ENCODE assay signal across 26 cellular contexts in the genomic region with DNA sequence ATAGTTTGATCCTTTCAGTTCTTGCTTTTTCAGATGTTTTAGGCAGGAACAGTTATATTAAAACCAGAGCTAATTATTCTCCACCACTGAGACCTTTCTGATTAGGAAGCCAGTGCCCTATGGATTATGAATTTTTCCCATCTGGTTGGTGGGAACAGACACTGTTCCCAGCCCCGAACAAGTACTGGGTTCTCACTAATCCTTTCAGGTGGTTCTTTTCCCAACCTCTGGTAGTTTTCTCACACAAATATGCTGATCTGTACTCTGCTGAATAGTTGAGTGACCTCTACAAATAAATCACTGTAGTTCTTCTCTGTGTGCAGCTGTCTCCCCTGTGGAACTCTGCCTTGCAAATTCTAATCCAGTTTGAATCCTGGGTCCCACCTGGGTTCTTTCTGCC.
A peak's percentile ranks its signal among the peaks of the same experiment; 100 is the strongest.
DNase-seq lines count a peak whose midpoint lies in the region; ATAC-seq, FAIRE-seq and TF ChIP-seq lines count a peak whose summit lies in the region.
"Had no signal": no experiment of that assay in that cellular context is flagged by ENCODE, and none has a peak within 500 bp of the region (broad histone marks: within the 10 kb centered on the region; RNA-seq: fewer than 3 reads in every experiment).

No MANE protein-coding gene starts in this region.

- no peaks in the 10 kb centered on the region for H3K36me3 ChIP-seq in pancreas
- H3K36me3 ChIP-seq in osteoblast (ENCODE audit: insufficient read depth, low read length), result no peaks in the 10 kb centered on the region
- H3K36me3 ChIP-seq: neural progenitor cell had no signal

- H3K9me3 ChIP-seq in pancreas (no peaks in the 10 kb centered on the region), osteoblast (ENCODE audit: low read depth, low read length) (no peaks in the 10 kb centered on the region)
- H3K9me3 ChIP-seq: spleen had no signal

- H3K27ac Mint-ChIP-seq in activated CD8-positive, alpha-beta T cell treated with anti-CD3 and anti-CD28 coated beads for 36 hours, result peak overlapping the region; percentile 75
- H3K27ac Mint-ChIP-seq in activated CD8-positive, alpha-beta T cell treated with anti-CD3 and anti-CD28 coated beads, Interleukin-2, amount 10 ng/mL, durations not matched to agents 7 days and 5 days, result no peak overlapping the region
- H3K27ac Mint-ChIP-seq in dendritic cell treated with granulocyte-macrophage colony-stimulating factor and Interleukin-4, amounts not matched to agents 40 ng/mL and 50 ng/mL, for 4 days, result peak overlapping the region; percentile 43
- H3K27ac Mint-ChIP-seq: activated naive CD4-positive, alpha-beta T cell treated with anti-CD3 and anti-CD28 coated beads, Interleukin-2, amount 10 ng/mL, durations not matched to agents 7 days and 5 days; neural progenitor cell had no signal

- no peak overlapping the region for H3K4me3 Mint-ChIP-seq in activated CD8-positive, alpha-beta T cell treated with anti-CD3 and anti-CD28 coated beads for 36 hours
- H3K4me3 Mint-ChIP-seq in activated CD8-positive, alpha-beta T cell treated with anti-CD3 and anti-CD28 coated beads, Interleukin-2, amount 10 ng/mL, durations not matched to agents 7 days and 5 days, result no peak overlapping the region
- no peak overlapping the region for H3K4me3 Mint-ChIP-seq in dendritic cell treated with granulocyte-macrophage colony-stimulating factor and Interleukin-4, amounts not matched to agents 40 ng/mL and 50 ng/mL, for 4 days
- H3K4me3 Mint-ChIP-seq: activated CD4-positive, alpha-beta T cell treated with anti-CD3 and anti-CD28 coated beads for 36 hours; activated naive CD4-positive, alpha-beta T cell treated with anti-CD3 and anti-CD28 coated beads, Interleukin-2, amount 10 ng/mL, durations not matched to agents 7 days and 5 days; neural progenitor cell had no signal

- H3K27me3 ChIP-seq in pancreas, result no peaks in the 10 kb centered on the region
- H3K27me3 ChIP-seq in osteoblast (ENCODE audit: insufficient read depth, low read length), result no peaks in the 10 kb centered on the region
- H3K27me3 ChIP-seq: neural progenitor cell, spleen had no signal

- intact Hi-C loops in activated CD8-positive, alpha-beta T cell treated with anti-CD3 and anti-CD28 coated beads for 36 hours (cut with micrococcal nuclease), result no loop called here
- intact Hi-C loops in dendritic cell treated with granulocyte-macrophage colony-stimulating factor and Interleukin-4, amounts not matched to agents 40 ng/mL and 50 ng/mL, for 4 days (cut with micrococcal nuclease), result no loop called here
- intact Hi-C loops in pancreas (cut with DNase I), result no loop called here

- no peak overlapping the region for H3K4me2 ChIP-seq in osteoblast (ENCODE audit: insufficient read depth, low read length)
- H3K4me2 ChIP-seq: neural progenitor cell had no signal

- CTCF ChIA-PET in activated CD8-positive, alpha-beta T cell treated with anti-CD3 and anti-CD28 coated beads for 36 hours (lab: Charles Lee), result no interaction called here
- CTCF ChIA-PET in activated CD8-positive, alpha-beta T cell treated with anti-CD3 and anti-CD28 coated beads, Interleukin-2, amount 10 ng/mL, durations not matched to agents 7 days and 5 days (lab: Charles Lee), result no interaction called here

- H3K4me3 ChIP-seq in pancreas (no peak overlapping the region), osteoblast (ENCODE audit: insufficient read depth, low read length) (no peak overlapping the region)
- H3K4me3 ChIP-seq: coronary artery, neural progenitor cell, spleen had no signal

- H3K9me3 Mint-ChIP-seq in activated CD8-positive, alpha-beta T cell treated with anti-CD3 and anti-CD28 coated beads for 36 hours, result no peaks in the 10 kb centered on the region
- no peaks in the 10 kb centered on the region for H3K9me3 Mint-ChIP-seq in activated CD8-positive, alpha-beta T cell treated with anti-CD3 and anti-CD28 coated beads, Interleukin-2, amount 10 ng/mL, durations not matched to agents 7 days and 5 days (ENCODE audit: insufficient read depth)
- no peaks in the 10 kb centered on the region for H3K9me3 Mint-ChIP-seq in dendritic cell treated with granulocyte-macrophage colony-stimulating factor and Interleukin-4, amounts not matched to agents 40 ng/mL and 50 ng/mL, for 4 days
- H3K9me3 Mint-ChIP-seq: activated naive CD4-positive, alpha-beta T cell treated with anti-CD3 and anti-CD28 coated beads, Interleukin-2, amount 10 ng/mL, durations not matched to agents 7 days and 5 days; neural progenitor cell had no signal

- no peak for FAIRE-seq in pancreas (lab: Jason Lieb, UNC)
- no peak for FAIRE-seq in RCC 7860 (lab: Jason Lieb, UNC)
- FAIRE-seq: HepG2, kidney, TTC549, urothelium cell line had no signal

- ATAC-seq in activated CD8-positive, alpha-beta T cell treated with anti-CD3 and anti-CD28 coated beads for 36 hours, result no peak
- ATAC-seq in activated CD8-positive, alpha-beta T cell treated with anti-CD3 and anti-CD28 coated beads, Interleukin-2, amount 10 ng/mL, durations not matched to agents 7 days and 5 days, result no peak
- peak; percentile 57 to 80 (median 68) for ATAC-seq in pancreas
- ATAC-seq: activated CD4-positive, alpha-beta T cell treated with anti-CD3 and anti-CD28 coated beads for 36 hours; HepG2 had no signal

- peaks cover 22% of the 10 kb centered on the region for H3K36me3 Mint-ChIP-seq in activated CD8-positive, alpha-beta T cell treated with anti-CD3 and anti-CD28 coated beads for 36 hours (ENCODE audit: low read depth)
- peaks cover 38% of the 10 kb centered on the region for H3K36me3 Mint-ChIP-seq in activated CD8-positive, alpha-beta T cell treated with anti-CD3 and anti-CD28 coated beads, Interleukin-2, amount 10 ng/mL, durations not matched to agents 7 days and 5 days (ENCODE audit: low read depth)
- peaks cover 16% of the 10 kb centered on the region for H3K36me3 Mint-ChIP-seq in dendritic cell treated with granulocyte-macrophage colony-stimulating factor and Interleukin-4, amounts not matched to agents 40 ng/mL and 50 ng/mL, for 4 days (ENCODE audit: low read depth)

- POLR2A ChIA-PET in activated CD8-positive, alpha-beta T cell treated with anti-CD3 and anti-CD28 coated beads for 36 hours (lab: Charles Lee), result interaction anchor here (0.6 to 1.5 kb wide), 2 partner anchors 28 to 92 kb away, joined by 3 to 4 read pairs; no protein-coding TSS in a partner anchor
- POLR2A ChIA-PET in activated CD8-positive, alpha-beta T cell treated with anti-CD3 and anti-CD28 coated beads, Interleukin-2, amount 10 ng/mL, durations not matched to agents 7 days and 5 days (lab: Charles Lee), result no interaction called here

- H3K27ac ChIP-seq in pancreas, result peak overlapping the region in 1 of 4 donors; percentile 24
- no peak overlapping the region for H3K27ac ChIP-seq in osteoblast (ENCODE audit: low read depth, low read length)
- H3K27ac ChIP-seq: coronary artery, neural progenitor cell had no signal

- peaks cover 9 to 49% (median 41%) of the 10 kb centered on the region in 3 donors for H3K4me1 ChIP-seq in pancreas
- H3K4me1 ChIP-seq in osteoblast (ENCODE audit: insufficient read depth, low read length), result peaks cover 24% of the 10 kb centered on the region

- peaks cover 68% of the 10 kb centered on the region for H4K20me1 ChIP-seq in osteoblast (ENCODE audit: insufficient read depth, low read length)

- WGBS in pancreas, 2 donors, result 28 to 30% methylated on average over 1 of the region's 1 CpG

- DNase-seq in activated CD8-positive, alpha-beta T cell treated with anti-CD3 and anti-CD28 coated beads for 36 hours, result no peak
- DNase-seq in activated CD8-positive, alpha-beta T cell treated with anti-CD3 and anti-CD28 coated beads, Interleukin-2, amount 10 ng/mL, durations not matched to agents 7 days and 5 days, result no peak
- peak; percentile 25 for DNase-seq in LHCN-M2 (ENCODE audit: low read depth)
- no peak for DNase-seq in pancreas
- DNase-seq in kidney glomerular epithelial cell (lab: John Stamatoyannopoulos, UW), result no peak
- DNase-seq in osteoblast (ENCODE audit: insufficient read length, low spot score, missing footprints), result no peak
- no peak for DNase-seq in RCC 7860 (ENCODE audit: low spot score)
- DNase-seq: activated CD4-positive, alpha-beta T cell treated with anti-CD3 and anti-CD28 coated beads for 36 hours; activated CD8-positive, alpha-beta memory T cell treated with anti-CD3 and anti-CD28 coated beads, Interleukin-2, amount 50 U/mL, for 48 hours; activated naive CD4-positive, alpha-beta T cell treated with anti-CD3 and anti-CD28 coated beads, Interleukin-2, amount 10 ng/mL, durations not matched to agents 7 days and 5 days; DMS53; HCEC 1CT; hippocampal formation; kidney; mesendoderm; MM.1S; NCI-H1930; NCI-H226; RPMI8226; spleen had no signal

- H2AFZ ChIP-seq in osteoblast (ENCODE audit: low read length), result no peak overlapping the region
- H2AFZ ChIP-seq: neural progenitor cell had no signal

- peaks cover 78% of the 10 kb centered on the region for H3K4me1 Mint-ChIP-seq in activated CD8-positive, alpha-beta T cell treated with anti-CD3 and anti-CD28 coated beads for 36 hours (ENCODE audit: low read depth)
- peaks cover 44% of the 10 kb centered on the region for H3K4me1 Mint-ChIP-seq in activated CD8-positive, alpha-beta T cell treated with anti-CD3 and anti-CD28 coated beads, Interleukin-2, amount 10 ng/mL, durations not matched to agents 7 days and 5 days (ENCODE audit: low read depth)
- H3K4me1 Mint-ChIP-seq in dendritic cell treated with granulocyte-macrophage colony-stimulating factor and Interleukin-4, amounts not matched to agents 40 ng/mL and 50 ng/mL, for 4 days (ENCODE audit: low read depth), result peaks cover 57% of the 10 kb centered on the region

- no peak for TF ChIP-seq CTCF in activated CD8-positive, alpha-beta T cell treated with anti-CD3 and anti-CD28 coated beads for 36 hours (IDR thresholded peaks at IDR 0.05)
- TF ChIP-seq CTCF in pancreas (IDR thresholded peaks at IDR 0.05) (no peak), osteoblast (IDR thresholded peaks at IDR 0.05; ENCODE audit: extremely low read depth, low read depth, low read length) (no peak)

- peaks cover 87% of the 10 kb centered on the region for H3K79me2 ChIP-seq in osteoblast (ENCODE audit: insufficient read depth, low read length)

- no peaks in the 10 kb centered on the region for H3K27me3 Mint-ChIP-seq in activated CD8-positive, alpha-beta T cell treated with anti-CD3 and anti-CD28 coated beads for 36 hours
- no peaks in the 10 kb centered on the region for H3K27me3 Mint-ChIP-seq in activated CD8-positive, alpha-beta T cell treated with anti-CD3 and anti-CD28 coated beads, Interleukin-2, amount 10 ng/mL, durations not matched to agents 7 days and 5 days (ENCODE audit: low read depth)
- no peaks in the 10 kb centered on the region for H3K27me3 Mint-ChIP-seq in dendritic cell treated with granulocyte-macrophage colony-stimulating factor and Interleukin-4, amounts not matched to agents 40 ng/mL and 50 ng/mL, for 4 days
- H3K27me3 Mint-ChIP-seq: activated CD4-positive, alpha-beta T cell treated with anti-CD3 and anti-CD28 coated beads for 36 hours; activated naive CD4-positive, alpha-beta T cell treated with anti-CD3 and anti-CD28 coated beads, Interleukin-2, amount 10 ng/mL, durations not matched to agents 7 days and 5 days had no signal

Comparison
In these comparisons a context has a peak if more than half of its experiments do, and no peak if none do; other contexts are left out.
1. ATAC-seq: peak in pancreas (4 of 4); none in activated CD8-positive, alpha-beta T cell treated with anti-CD3 and anti-CD28 coated beads for 36 hours (single experiment) and activated CD8-positive, alpha-beta T cell treated with anti-CD3 and anti-CD28 coated beads, Interleukin-2, amount 10 ng/mL, durations not matched to agents 7 days and 5 days (single experiment).